9 cellular contexts compared by ENCODE assay signal in genomic region chr12:14613718-14614117, GRCh38. TPM values are rescaled to one million over a fixed set of nuclear protein-coding genes. Genes with fewer than 3 reads are reported as not detected.
A peak's percentile ranks its signal among the peaks of the same experiment; 100 is the strongest.
DNase-seq lines count a peak whose midpoint lies in the region; ATAC-seq and TF ChIP-seq lines count a peak whose summit lies in the region.
"Had no signal": no experiment of that assay in that cellular context is flagged by ENCODE, and none has a peak within 500 bp of the region (broad histone marks: within the 10 kb centered on the region; RNA-seq: fewer than 3 reads in every experiment).

No MANE protein-coding gene starts in this region.

- H3K4me1 Mint-ChIP-seq in activated CD4-positive, alpha-beta T cell treated with anti-CD3 and anti-CD28 coated beads, Interleukin-2, amount 10 ng/mL, durations not matched to agents 7 days and 5 days, result no peaks in the 10 kb centered on the region

- POLR2A ChIA-PET in activated CD4-positive, alpha-beta T cell treated with anti-CD3 and anti-CD28 coated beads, Interleukin-2, amount 10 ng/mL, durations not matched to agents 7 days and 5 days (lab: Charles Lee), result no interaction called here

- H3K4me3 ChIP-seq in lower lobe of right lung, result no peak overlapping the region
- H3K4me3 ChIP-seq in neuronal stem cell (ENCODE audit: low read length in 2 of 2), result no peak overlapping the region
- no peak overlapping the region for H3K4me3 ChIP-seq in coronary artery

- H3K9ac ChIP-seq in neuronal stem cell (ENCODE audit: low read depth, low read length, poor library complexity), result no peak overlapping the region

- CTCF ChIA-PET in activated CD4-positive, alpha-beta T cell treated with anti-CD3 and anti-CD28 coated beads, Interleukin-2, amount 10 ng/mL, durations not matched to agents 7 days and 5 days (lab: Charles Lee), result interaction anchor here (0.9 kb wide), 1 partner anchor 12 kb away, joined by 3 read pairs; no protein-coding TSS in a partner anchor

- no peak overlapping the region for H3K23ac ChIP-seq in neuronal stem cell (ENCODE audit: low read depth, low read length, poor library complexity)

- no peak overlapping the region for H3K18ac ChIP-seq in neuronal stem cell (ENCODE audit: low read length)

- no peak overlapping the region for H2BK12ac ChIP-seq in neuronal stem cell (ENCODE audit: low read length)

- no peak overlapping the region for H3K4me2 ChIP-seq in neuronal stem cell (ENCODE audit: insufficient read depth, low read length, poor library complexity, severe bottlenecking)

- H3K27me3 Mint-ChIP-seq in activated CD4-positive, alpha-beta T cell treated with anti-CD3 and anti-CD28 coated beads, Interleukin-2, amount 10 ng/mL, durations not matched to agents 7 days and 5 days, result peaks cover 5% of the 10 kb centered on the region

- H3K27me3 ChIP-seq in lower lobe of right lung (ENCODE audit: low read depth), result no peaks in the 10 kb centered on the region
- no peaks in the 10 kb centered on the region for H3K27me3 ChIP-seq in neuronal stem cell (ENCODE audit: control insufficient read depth in 3 of 3, insufficient read depth in 3 of 3, low read depth in 1 of 3, low read length in 3 of 3)

- H2AK5ac ChIP-seq in neuronal stem cell (ENCODE audit: low read depth, low read length), result no peak overlapping the region

- no peak overlapping the region for H2BK15ac ChIP-seq in neuronal stem cell (ENCODE audit: low read length)

- H3K9me3 ChIP-seq in lower lobe of right lung (peaks cover 9% of the 10 kb centered on the region), neuronal stem cell (replicated peaks in 1 of 2; ENCODE audit: control insufficient read depth in 2 of 2, insufficient read depth in 1 of 2, low read depth in 1 of 2, low read length in 2 of 2) (peaks cover 0 to 2% of the 10 kb centered on the region in 2 donors)

- ATAC-seq in GM18519 (IDR thresholded peaks at IDR 0.05; ENCODE audit: low FRiP score, unreplicated experiment) (peak; percentile 91), GM21723 (IDR thresholded peaks at IDR 0.05; ENCODE audit: unreplicated experiment) (peak; percentile 97), HG03575 (IDR thresholded peaks at IDR 0.05; ENCODE audit: extremely low read depth, insufficient number of reproducible peaks, low FRiP score, unreplicated experiment) (peak; percentile 92), lower lobe of right lung (peak; percentile 65 to 69)

- H2AFZ ChIP-seq in neuronal stem cell (ENCODE audit: low read length), result no peak overlapping the region

- peaks cover 8% of the 10 kb centered on the region for H3K9me3 Mint-ChIP-seq in activated CD4-positive, alpha-beta T cell treated with anti-CD3 and anti-CD28 coated beads, Interleukin-2, amount 10 ng/mL, durations not matched to agents 7 days and 5 days

- H3K4me3 Mint-ChIP-seq in activated CD4-positive, alpha-beta T cell treated with anti-CD3 and anti-CD28 coated beads, Interleukin-2, amount 10 ng/mL, durations not matched to agents 7 days and 5 days, result no peak overlapping the region

- H4K8ac ChIP-seq in neuronal stem cell (ENCODE audit: low read depth, low read length), result no peak overlapping the region

- H3K27ac Mint-ChIP-seq in activated CD4-positive, alpha-beta T cell treated with anti-CD3 and anti-CD28 coated beads, Interleukin-2, amount 10 ng/mL, durations not matched to agents 7 days and 5 days, result no peak overlapping the region

- DNase-seq in lower lobe of right lung (no peak), NCI-H510A (lab: John Stamatoyannopoulos, UW) (no peak), neuronal stem cell (ENCODE audit: low spot score) (no peak), coronary artery (ENCODE audit: low spot score) (no peak)
- DNase-seq in activated CD4-positive, alpha-beta T cell treated with anti-CD3 and anti-CD28 coated beads, Interleukin-2, amount 10 ng/mL, durations not matched to agents 7 days and 5 days, result no peak
- DNase-seq: activated naive CD4-positive, alpha-beta T cell had no signal

- WGBS in neuronal stem cell (ENCODE audit: extremely low coverage in 2 of 2, insufficient read length in 2 of 2, insufficient replicate concordance in 1 of 2), 2 donors, result no CpG with 5 or more reads among the region's 1 CpG

- no peaks in the 10 kb centered on the region for H3K79me1 ChIP-seq in neuronal stem cell (ENCODE audit: low read depth, low read length)

- H3K4me1 ChIP-seq in lower lobe of right lung, result peaks cover 15% of the 10 kb centered on the region
- H3K4me1 ChIP-seq in neuronal stem cell (ENCODE audit: control insufficient read depth in 2 of 2, insufficient read depth in 1 of 2, low read depth in 1 of 2, low read length in 2 of 2), result no peaks in the 10 kb centered on the region

- H3K36me3 Mint-ChIP-seq in activated CD4-positive, alpha-beta T cell treated with anti-CD3 and anti-CD28 coated beads, Interleukin-2, amount 10 ng/mL, durations not matched to agents 7 days and 5 days (ENCODE audit: low read depth), result no peaks in the 10 kb centered on the region

- H2BK120ac ChIP-seq in neuronal stem cell (ENCODE audit: low read depth, low read length), result no peak overlapping the region

- H4K91ac ChIP-seq in neuronal stem cell (ENCODE audit: low read depth, low read length, poor library complexity), result no peak overlapping the region

- H3K27ac ChIP-seq in lower lobe of right lung (no peak overlapping the region), neuronal stem cell (replicated peaks; ENCODE audit: low read length) (no peak overlapping the region), coronary artery (no peak overlapping the region)

- no peak overlapping the region for H3K14ac ChIP-seq in neuronal stem cell (ENCODE audit: low read length)

- H2BK5ac ChIP-seq in neuronal stem cell (ENCODE audit: low read length), result no peak overlapping the region

- H3K36me3 ChIP-seq in lower lobe of right lung (no peaks in the 10 kb centered on the region), neuronal stem cell (replicated peaks in 1 of 2; ENCODE audit: control insufficient read depth in 2 of 2, insufficient read depth in 2 of 2, low read length in 2 of 2) (no peaks in the 10 kb centered on the region)

- no peak for TF ChIP-seq CTCF in lower lobe of right lung (IDR thresholded peaks at IDR 0.05)
- TF ChIP-seq CTCF in coronary artery (IDR thresholded peaks at IDR 0.05), result no peak

- intact Hi-C loops in lower lobe of right lung (cut with DNase I), result no loop called here

- H3K4ac ChIP-seq in neuronal stem cell (ENCODE audit: low read length), result no peak overlapping the region

RNA-seq across cellular contexts. Expression of gene PLBD1, which starts 46.0 kb away (rescaled TPM):
- total RNA-seq in lower lobe of right lung, result 106 TPM
- total RNA-seq in activated CD4-positive, alpha-beta T cell treated with anti-CD3 and anti-CD28 coated beads, Interleukin-2, amount 10 ng/mL, durations not matched to agents 7 days and 5 days, result not detected
- polyA plus RNA-seq in neuronal stem cell (2013, experiment 1 of 2), result 3.9 TPM
- polyA plus RNA-seq in neuronal stem cell (2013, experiment 2 of 2), result 3.9 TPM

Comparison
In these comparisons a context has a peak if more than half of its experiments do, and no peak if none do; other contexts are left out.
1. RNA of gene PLBD1, which starts 46.0 kb away (total RNA-seq): 106 TPM in lower lobe of right lung (single experiment); not detected in activated CD4-positive, alpha-beta T cell treated with anti-CD3 and anti-CD28 coated beads, Interleukin-2, amount 10 ng/mL, durations not matched to agents 7 days and 5 days; every median in the first group is over 10 times any median in the second.
2. Peak in every context shown above with its lines, with median percentiles within 50 percentile points of each other: ATAC-seq.